In genomic region chrX:130826249-130826648, GRCh38 we compare ENCODE assay signal across 17 cellular contexts.
"Had no signal": no experiment of that assay in that cellular context is flagged by ENCODE, and none has a peak within 500 bp of the region (broad histone marks: within the 10 kb centered on the region; RNA-seq: fewer than 3 reads in every experiment).

No MANE protein-coding gene starts in this region.

- FAIRE-seq: endothelial cell of umbilical vein had no signal

- H3K36me3 ChIP-seq: esophagus muscularis mucosa, neural progenitor cell, right atrium auricular region, tibial nerve had no signal

- H3K4me1 ChIP-seq: body of pancreas, esophagus muscularis mucosa, neural progenitor cell, right atrium auricular region had no signal

- H3K27ac ChIP-seq: body of pancreas, esophagus muscularis mucosa, hepatocyte, neural progenitor cell, right atrium auricular region, tibial nerve had no signal

- H3K9me3 ChIP-seq: body of pancreas, esophagus muscularis mucosa, mucosa of descending colon, right atrium auricular region, tibial nerve had no signal

- H3K4me3 ChIP-seq: body of pancreas, esophagus muscularis mucosa, hepatocyte, mucosa of descending colon, neural progenitor cell, right atrium auricular region, tibial nerve had no signal

- H3K27me3 ChIP-seq: body of pancreas, esophagus muscularis mucosa, hepatocyte, neural progenitor cell, right atrium auricular region, tibial nerve had no signal

- DNase-seq: activated CD4-positive, alpha-beta T cell treated with anti-CD3 and anti-CD28 coated beads, Interleukin-2, amount 10 ng/mL, durations not matched to agents 7 days and 5 days; activated CD8-positive, alpha-beta memory T cell treated with anti-CD3 and anti-CD28 coated beads, Interleukin-2, amount 50 U/mL, for 4 hours; activated naive CD4-positive, alpha-beta T cell treated with anti-CD3 and anti-CD28 coated beads for 36 hours; activated T-cell treated with anti-CD3 and anti-CD28 coated beads, Interleukin-2, amount 50 U/mL, for 4 hours; body of pancreas; dermis blood vessel endothelial cell; effector memory CD4-positive, alpha-beta T cell; mesenchymal stem cell; mucosa of descending colon; naive B cell; stimulated activated naive CD8-positive, alpha-beta T cell treated with anti-CD3 and anti-CD28 coated beads, Interleukin-15, Interleukin-2, amounts not matched to agents 100 U/mL and 50 U/mL, for 24 hours had no signal
